ENCODE assay signal across 1 cellular context in the genomic region with DNA sequence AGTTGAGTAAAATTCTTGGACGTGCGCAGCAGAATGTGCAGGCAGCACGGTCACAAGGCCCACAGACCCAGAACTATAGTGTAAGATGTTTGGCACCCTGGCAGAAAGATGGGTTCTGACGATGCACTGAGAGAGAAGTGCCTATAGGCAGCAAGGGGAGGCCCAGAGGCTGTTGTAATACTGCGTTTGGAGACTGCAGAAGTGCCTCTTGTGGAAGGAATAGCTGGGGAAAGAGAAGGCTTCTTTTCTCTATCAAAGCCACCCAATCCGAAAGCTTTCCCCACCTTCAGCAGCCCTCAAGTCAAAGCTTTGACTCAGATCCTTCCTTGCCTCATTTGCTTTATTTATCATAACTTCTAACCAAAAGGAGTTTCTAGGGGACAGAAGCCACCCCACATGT.
TF ChIP-seq lines count a peak whose summit lies in the region.

No MANE protein-coding gene starts in this region.

TF ChIP-seq in IMR-90, 13 proteins besides CTCF, POLR2A, EP300 and RAD21:
- TF ChIP-seq MXI1 (IDR thresholded peaks at IDR 0.05; ENCODE audit: borderline replicate concordance, low read depth, low read length) (no peak), CHD1 (IDR thresholded peaks at IDR 0.05; ENCODE audit: low read depth, low read length) (no peak), RCOR1 (IDR thresholded peaks at IDR 0.05; ENCODE audit: insufficient replicate concordance, low read length) (no peak), BHLHE40 (IDR thresholded peaks at IDR 0.05; ENCODE audit: low read depth, low read length) (no peak), MAFK (IDR thresholded peaks at IDR 0.05; ENCODE audit: low read depth, low read length) (no peak), RFX5 (IDR thresholded peaks at IDR 0.05; ENCODE audit: low read depth, low read length) (no peak), USF2 (IDR thresholded peaks at IDR 0.05; ENCODE audit: low read depth, low read length) (no peak)
